8 cellular contexts compared by ENCODE assay signal in genomic region chr3:184727357-184728060, GRCh38. TPM values are rescaled to one million over a fixed set of nuclear protein-coding genes. Genes with fewer than 3 reads are reported as not detected.
DNase-seq lines count a peak whose midpoint lies in the region; ATAC-seq and TF ChIP-seq lines count a peak whose summit lies in the region.

No MANE protein-coding gene starts in this region.

- H4K20me1 ChIP-seq in DND-41 (ENCODE audit: insufficient read depth, low read length) = no peaks in the 10 kb centered on the region; the same call in 1 of the 2 replicates
- no peaks in the 10 kb centered on the region for H4K20me1 ChIP-seq in KMS-11 (ENCODE audit: insufficient read depth)
- H4K20me1 ChIP-seq in PC-3 (ENCODE audit: low read length) = no peaks in the 10 kb centered on the region

- H3K27ac ChIP-seq in DND-41 (ENCODE audit: low read length) (no peak overlapping the region), KMS-11 (no peak overlapping the region), PC-3 (ENCODE audit: low read length) (no peak overlapping the region)

- ATAC-seq in DND-41 (ENCODE audit: insufficient read depth, low read depth) = peak; percentile 72; the same call in 2 of the 3 replicates
- ATAC-seq in PC-3 = peak; percentile 92
- ATAC-seq in Right ventricle myocardium superior (ENCODE audit: poor library complexity) = peak; percentile 96
- no peak for ATAC-seq in HG02798 (IDR thresholded peaks at IDR 0.05; ENCODE audit: poor library complexity, unreplicated experiment)
- no peak for ATAC-seq in GM18868 (IDR thresholded peaks at IDR 0.05; ENCODE audit: unreplicated experiment)

- H3K4me1 ChIP-seq in DND-41 (ENCODE audit: insufficient read depth, low read length) (no peaks in the 10 kb centered on the region), KMS-11 (ENCODE audit: low read depth, poor library complexity, severe bottlenecking) (no peaks in the 10 kb centered on the region), PC-3 (ENCODE audit: insufficient read depth, low read length) (no peaks in the 10 kb centered on the region)

- no peaks in the 10 kb centered on the region for H3K4me1 Mint-ChIP-seq in activated naive CD4-positive, alpha-beta T cell treated with anti-CD3 and anti-CD28 coated beads for 36 hours (ENCODE audit: low read depth)

- H3K9me3 ChIP-seq in DND-41 (ENCODE audit: insufficient read depth, low read length, severe bottlenecking) (no peaks in the 10 kb centered on the region), PC-3 (ENCODE audit: low read length) (no peaks in the 10 kb centered on the region)

- no TSS peak for BruUV-seq in PC-3 (replicated peaks; lab: Mats Ljungman, UMichigan)

- no peaks in the 10 kb centered on the region for H3K27me3 Mint-ChIP-seq in activated naive CD4-positive, alpha-beta T cell treated with anti-CD3 and anti-CD28 coated beads for 36 hours (ENCODE audit: low read depth)

- no peaks in the 10 kb centered on the region for H3K9me3 Mint-ChIP-seq in activated naive CD4-positive, alpha-beta T cell treated with anti-CD3 and anti-CD28 coated beads for 36 hours

- H3K27me3 ChIP-seq in DND-41 (ENCODE audit: insufficient read depth, low read length, poor library complexity) = peaks cover 7% of the 10 kb centered on the region
- no peaks in the 10 kb centered on the region for H3K27me3 ChIP-seq in KMS-11 (ENCODE audit: insufficient read depth, low read depth)
- H3K27me3 ChIP-seq in PC-3 (ENCODE audit: low read length) = no peaks in the 10 kb centered on the region

- POLR2A ChIA-PET in PC-3 (lab: Charles Lee; ENCODE audit: unreplicated experiment) = no interaction called here

- no peak overlapping the region for H3K4me3 Mint-ChIP-seq in activated naive CD4-positive, alpha-beta T cell treated with anti-CD3 and anti-CD28 coated beads for 36 hours

- H3K79me2 ChIP-seq in DND-41 (ENCODE audit: insufficient read depth, low read length) (no peaks in the 10 kb centered on the region), KMS-11 (ENCODE audit: insufficient read depth, low read depth) (no peaks in the 10 kb centered on the region), PC-3 (ENCODE audit: low read length) (no peaks in the 10 kb centered on the region)

- no peak overlapping the region for H3K4me3 ChIP-seq in DND-41 (ENCODE audit: low read depth in 1 of 2, low read length in 2 of 2)
- H3K4me3 ChIP-seq in KMS-11 (IDR thresholded peaks at IDR 0.05; ENCODE audit: insufficient read depth, low read depth, low read length) = no peak overlapping the region
- H3K4me3 ChIP-seq in PC-3 (ENCODE audit: low read length) = no peak overlapping the region

- CTCF ChIA-PET in PC-3 (lab: Charles Lee) = interaction anchor here (0.7 kb wide), 1 partner anchor 356 kb away, joined by 3 read pairs; no protein-coding TSS in a partner anchor
- CTCF ChIA-PET in activated naive CD4-positive, alpha-beta T cell treated with anti-CD3 and anti-CD28 coated beads for 36 hours (lab: Charles Lee) = interaction anchor here (0.6 to 1.6 kb wide), 16 partner anchors 9 to 221 kb away, joined by 3 to 10 read pairs (median 4); partner anchors contain the start of gene MAGEF1

- H3K27ac Mint-ChIP-seq in activated naive CD4-positive, alpha-beta T cell treated with anti-CD3 and anti-CD28 coated beads for 36 hours = peak overlapping the region; percentile 2

- H3F3A ChIP-seq in PC-3 (ENCODE audit: low read length, unreplicated experiment) = no peaks in the 10 kb centered on the region

- TF ChIP-seq CTCF in DND-41 (IDR thresholded peaks at IDR 0.05; ENCODE audit: borderline replicate concordance, extremely low read depth, low read length, poor library complexity, severe bottlenecking) = peak; percentile 70
- TF ChIP-seq CTCF in KMS-11 (conservative IDR thresholded peaks at IDR 0.05; ENCODE audit: low read depth, low read length) = peak; percentile 77
- TF ChIP-seq CTCF in PC-3 (conservative IDR thresholded peaks at IDR 0.05; ENCODE audit: low read depth, low read length) = peak; percentile 94

- no peak overlapping the region for H2AFZ ChIP-seq in DND-41 (ENCODE audit: low read depth, low read length)
- no peak overlapping the region for H2AFZ ChIP-seq in KMS-11 (ENCODE audit: low read depth)
- H2AFZ ChIP-seq in PC-3 (ENCODE audit: low read length) = no peak overlapping the region

- H3K36me3 ChIP-seq in DND-41 (ENCODE audit: insufficient read depth, low read length) (no peaks in the 10 kb centered on the region), KMS-11 (ENCODE audit: insufficient read depth) (no peaks in the 10 kb centered on the region), PC-3 (ENCODE audit: low read depth, low read length) (no peaks in the 10 kb centered on the region)

- no peaks in the 10 kb centered on the region for H3K36me3 Mint-ChIP-seq in activated naive CD4-positive, alpha-beta T cell treated with anti-CD3 and anti-CD28 coated beads for 36 hours (ENCODE audit: low read depth)

- DNase-seq in DND-41 (peak; percentile 37), PC-3 (peak; percentile 78), Right ventricle myocardium superior (peak; percentile 51), pons (ENCODE audit: low spot score) (peak; percentile 83)
- DNase-seq in activated naive CD4-positive, alpha-beta T cell treated with anti-CD3 and anti-CD28 coated beads for 36 hours = peak; percentile 70

- H3K9ac ChIP-seq in DND-41 (ENCODE audit: low read depth, low read length) (no peak overlapping the region), KMS-11 (no peak overlapping the region), PC-3 (ENCODE audit: low read length) (no peak overlapping the region)

- no peak overlapping the region for H3K4me2 ChIP-seq in DND-41 (ENCODE audit: insufficient read depth, low read length)
- no peak overlapping the region for H3K4me2 ChIP-seq in KMS-11
- no peak overlapping the region for H3K4me2 ChIP-seq in PC-3 (ENCODE audit: low read length)

- H3K9me2 ChIP-seq in PC-3 (replicated peaks; ENCODE audit: low read length) = no peaks in the 10 kb centered on the region

- intact Hi-C loops in PC-3 (cut with micrococcal nuclease) = no loop called here
- intact Hi-C loops in activated naive CD4-positive, alpha-beta T cell treated with anti-CD3 and anti-CD28 coated beads for 36 hours (cut with micrococcal nuclease) = loop anchor here (1.0 kb wide), 2 partner anchors 50 to 166 kb away; partner anchors contain the start of gene EPHB3
- intact Hi-C loops in Right ventricle myocardium superior (cut with DNase I) = no loop called here

RNA-seq across cellular contexts. Expression of gene MAGEF1, which starts 15.6 kb away (rescaled TPM):
- total RNA-seq in PC-3 (2014; rRNA removed) (43.6 and 57.4 TPM in 2 replicates), Right ventricle myocardium superior (28.5 TPM)
- total RNA-seq in activated naive CD4-positive, alpha-beta T cell treated with anti-CD3 and anti-CD28 coated beads for 36 hours = 10 to 100 TPM; 17.4 to 18.1 TPM

Comparison
In these comparisons a context has a peak if more than half of its experiments do, and no peak if none do; other contexts are left out.
1. ATAC-seq: peak in DND-41 (single experiment), PC-3 (single experiment) and Right ventricle myocardium superior (single experiment); none in HG02798 (single experiment) and GM18868 (single experiment).
2. Peak in every context shown above with its lines, with median percentiles within 50 percentile points of each other: DNase-seq and CTCF ChIP-seq.